In genomic region chr1:10626781-10627410, GRCh38 we compare ENCODE assay signal across 1 cellular context.
TF ChIP-seq lines count a peak whose summit lies in the region.

No MANE protein-coding gene starts in this region.

TF ChIP-seq in HEK293, 187 proteins besides CTCF, POLR2A, EP300 and RAD21 (continued from another document):
- TF ChIP-seq PATZ1 (tag by site-specific recombination; IDR thresholded peaks at IDR 0.05) (no peak), SP3 (tag by site-specific recombination; IDR thresholded peaks at IDR 0.05) (no peak), ZFP37 (tag by site-specific recombination; IDR thresholded peaks at IDR 0.05) (no peak), ZNF664 (tag by site-specific recombination; IDR thresholded peaks at IDR 0.05) (no peak), ZFHX2 (tag by site-specific recombination; conservative IDR thresholded peaks at IDR 0.05) (peak; percentile 96), ZSCAN23 (tag by site-specific recombination; IDR thresholded peaks at IDR 0.05) (no peak), ZBTB1 (tag by site-specific recombination; IDR thresholded peaks at IDR 0.05) (no peak), ZNF76 (tag by site-specific recombination; IDR thresholded peaks at IDR 0.05; ENCODE audit: borderline replicate concordance, low read depth) (no peak), TSHZ1 (tag by site-specific recombination; IDR thresholded peaks at IDR 0.05; ENCODE audit: borderline replicate concordance) (no peak), ZNF302 (tag by site-specific recombination; IDR thresholded peaks at IDR 0.05; ENCODE audit: low read depth) (no peak), KLF1 (tag by site-specific recombination; IDR thresholded peaks at IDR 0.05) (peak; percentile 52), ZNF785 (tag by site-specific recombination; IDR thresholded peaks at IDR 0.05) (no peak), ZNF140 (tag by site-specific recombination; IDR thresholded peaks at IDR 0.05) (no peak), ZNF311 (tag by site-specific recombination; IDR thresholded peaks at IDR 0.05; ENCODE audit: borderline replicate concordance) (no peak), ZNF530 (tag by site-specific recombination; IDR thresholded peaks at IDR 0.05; ENCODE audit: low read depth) (no peak), ATF2 (tag by site-specific recombination; IDR thresholded peaks at IDR 0.05; ENCODE audit: low read depth) (peak; percentile 59), ZNF777 (tag by site-specific recombination; IDR thresholded peaks at IDR 0.05; ENCODE audit: borderline replicate concordance) (no peak), ZNF266 (tag by site-specific recombination; IDR thresholded peaks at IDR 0.05; ENCODE audit: low read depth) (no peak), ZNF488 (tag by site-specific recombination; IDR thresholded peaks at IDR 0.05) (no peak)
